Comparison of ENCODE assay signal across 1 cellular context in the genomic region with DNA sequence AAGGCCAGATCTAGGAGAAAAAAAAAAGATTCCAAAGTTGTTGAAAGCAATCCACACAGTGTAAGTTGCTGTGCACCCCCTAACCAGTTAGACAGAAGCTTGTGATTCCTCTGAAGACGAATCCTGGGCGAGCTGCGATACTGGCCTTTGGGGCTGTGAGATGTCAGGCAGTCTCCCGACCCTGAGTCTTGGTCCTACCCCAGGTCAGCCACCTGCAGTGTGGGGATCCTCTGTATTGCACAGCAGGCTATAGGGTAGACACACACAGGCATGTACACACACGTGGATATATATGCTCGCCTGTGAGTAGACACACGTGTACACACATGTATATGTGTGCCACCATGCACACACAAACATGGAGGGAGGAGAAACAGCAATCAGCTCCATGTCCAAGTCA.
A peak's percentile ranks its signal among the peaks of the same experiment; 100 is the strongest.
TF ChIP-seq lines count a peak whose summit lies in the region.

No MANE protein-coding gene starts in this region.

TF ChIP-seq in HepG2, 621 proteins besides CTCF, POLR2A, EP300 and RAD21:
- TF ChIP-seq PTBP1 (IDR thresholded peaks at IDR 0.05; ENCODE audit: low read depth, low read length, poor library complexity, severe bottlenecking) (no peak), KLF13 (CRISPR knock-in tag; IDR thresholded peaks at IDR 0.05) (no peak), ZNF614 (CRISPR knock-in tag; IDR thresholded peaks at IDR 0.05; ENCODE audit: borderline replicate concordance) (no peak)
- TF ChIP-seq, protein P1, sequence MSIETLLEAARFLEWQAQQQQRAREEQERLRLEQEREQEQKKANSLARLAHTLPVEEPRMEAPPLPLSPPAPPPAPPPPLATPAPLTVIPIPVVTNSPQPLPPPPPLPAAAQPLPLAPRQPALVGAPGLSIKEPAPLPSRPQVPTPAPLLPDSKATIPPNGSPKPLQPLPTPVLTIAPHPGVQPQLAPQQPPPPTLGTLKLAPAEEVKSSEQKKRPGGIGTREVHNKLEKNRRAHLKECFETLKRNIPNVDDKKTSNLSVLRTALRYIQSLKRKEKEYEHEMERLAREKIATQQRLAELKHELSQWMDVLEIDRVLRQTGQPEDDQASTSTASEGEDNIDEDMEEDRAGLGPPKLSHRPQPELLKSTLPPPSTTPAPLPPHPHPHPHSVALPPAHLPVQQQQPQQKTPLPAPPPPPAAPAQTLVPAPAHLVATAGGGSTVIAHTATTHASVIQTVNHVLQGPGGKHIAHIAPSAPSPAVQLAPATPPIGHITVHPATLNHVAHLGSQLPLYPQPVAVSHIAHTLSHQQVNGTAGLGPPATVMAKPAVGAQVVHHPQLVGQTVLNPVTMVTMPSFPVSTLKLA (IDR thresholded peaks at IDR 0.05): peak; percentile 53; the same call in 1 of the 2 replicates
